Comparison of ENCODE assay signal across 11 cellular contexts in the genomic region with DNA sequence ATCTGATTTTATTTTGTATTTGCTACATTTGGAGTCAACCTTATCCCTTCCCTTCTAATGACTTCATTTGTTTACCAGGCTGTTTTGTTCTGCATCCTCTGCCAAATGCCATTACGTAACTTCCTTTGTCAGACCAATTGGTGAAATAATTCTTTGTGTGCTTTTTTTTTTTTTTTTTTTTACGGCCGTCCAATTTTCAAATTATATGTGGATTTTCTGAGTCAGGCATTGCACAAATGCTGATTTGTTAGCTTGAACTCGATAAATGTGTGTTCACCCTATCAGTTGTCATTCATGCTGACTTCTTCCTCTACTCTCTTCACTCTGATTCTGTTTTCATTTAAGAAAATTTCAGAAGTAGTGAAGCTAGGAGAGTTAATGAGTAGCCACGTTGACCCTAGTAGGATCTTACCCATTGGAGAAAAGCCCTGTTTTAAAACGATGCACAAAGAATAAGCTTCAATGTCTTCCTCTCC.
DNase-seq lines count a peak whose midpoint lies in the region; ATAC-seq and TF ChIP-seq lines count a peak whose summit lies in the region.
"Had no signal": no experiment of that assay in that cellular context is flagged by ENCODE, and none has a peak within 500 bp of the region (broad histone marks: within the 10 kb centered on the region; RNA-seq: fewer than 3 reads in every experiment).

No MANE protein-coding gene starts in this region.

- ATAC-seq in left ventricle myocardium superior: peak; percentile 81
- ATAC-seq in activated CD8-positive, alpha-beta memory T cell treated with anti-CD3 and anti-CD28 coated beads, Interleukin-2, amount 10 ng/mL, durations not matched to agents 7 days and 5 days: no peak
- ATAC-seq in GM18498 (IDR thresholded peaks at IDR 0.05; ENCODE audit: unreplicated experiment): no peak

- no peak for TF ChIP-seq CTCF in cardiac fibroblast (IDR thresholded peaks at IDR 0.05; ENCODE audit: low read depth, low read length)

- no peaks in the 10 kb centered on the region for H3K4me1 Mint-ChIP-seq in activated CD8-positive, alpha-beta memory T cell treated with anti-CD3 and anti-CD28 coated beads, Interleukin-2, amount 10 ng/mL, durations not matched to agents 7 days and 5 days

- no peaks in the 10 kb centered on the region for H3K36me3 Mint-ChIP-seq in activated CD8-positive, alpha-beta memory T cell treated with anti-CD3 and anti-CD28 coated beads, Interleukin-2, amount 10 ng/mL, durations not matched to agents 7 days and 5 days

- H3K4me3 ChIP-seq in cardiac fibroblast (replicated peaks in 1 of 2; ENCODE audit: low read depth in 2 of 2, low read length in 2 of 2): no peak overlapping the region
- H3K4me3 ChIP-seq: lung, prostate gland had no signal

- H3K9me3 Mint-ChIP-seq in activated CD8-positive, alpha-beta memory T cell treated with anti-CD3 and anti-CD28 coated beads, Interleukin-2, amount 10 ng/mL, durations not matched to agents 7 days and 5 days (ENCODE audit: low read depth): peaks cover 6% of the 10 kb centered on the region

- no peak overlapping the region for H3K4me3 Mint-ChIP-seq in activated CD8-positive, alpha-beta memory T cell treated with anti-CD3 and anti-CD28 coated beads, Interleukin-2, amount 10 ng/mL, durations not matched to agents 7 days and 5 days

- CTCF ChIA-PET in activated CD8-positive, alpha-beta memory T cell treated with anti-CD3 and anti-CD28 coated beads, Interleukin-2, amount 10 ng/mL, durations not matched to agents 7 days and 5 days (lab: Charles Lee): no interaction called here

- DNase-seq in HS-5 (ENCODE audit: low read depth) (peak; percentile 45), cardiac fibroblast (ENCODE audit: low read depth in 2 of 2) (peak; percentile 74 to 90), left ventricle myocardium superior (no peak), stromal cell of bone marrow (ENCODE audit: low read depth) (peak; percentile 49), NCI-H2227 treated with DMSO at 0.1 percent for 48 hours (lab: John Stamatoyannopoulos, UW) (no peak)
- no peak for DNase-seq in activated CD8-positive, alpha-beta memory T cell treated with anti-CD3 and anti-CD28 coated beads, Interleukin-2, amount 10 ng/mL, durations not matched to agents 7 days and 5 days
- DNase-seq: erythroblast, NCI-H1105 had no signal

- H3K27me3 Mint-ChIP-seq in activated CD8-positive, alpha-beta memory T cell treated with anti-CD3 and anti-CD28 coated beads, Interleukin-2, amount 10 ng/mL, durations not matched to agents 7 days and 5 days: no peaks in the 10 kb centered on the region

- intact Hi-C loops in left ventricle myocardium superior (cut with micrococcal nuclease): no loop called here

- no peak overlapping the region for H3K27ac Mint-ChIP-seq in activated CD8-positive, alpha-beta memory T cell treated with anti-CD3 and anti-CD28 coated beads, Interleukin-2, amount 10 ng/mL, durations not matched to agents 7 days and 5 days

Comparison
In these comparisons a context has a peak if more than half of its experiments do, and no peak if none do; other contexts are left out.
1. DNase-seq: peak in HS-5 (single experiment), cardiac fibroblast (2 of 2) and stromal cell of bone marrow (single experiment); none in left ventricle myocardium superior (single experiment), activated CD8-positive, alpha-beta memory T cell treated with anti-CD3 and anti-CD28 coated beads, Interleukin-2, amount 10 ng/mL, durations not matched to agents 7 days and 5 days (single experiment) and NCI-H2227 treated with DMSO at 0.1 percent for 48 hours (single experiment).